13 cellular contexts compared by ENCODE assay signal in genomic region chr7:2802082-2802481, GRCh38. TPM values are rescaled to one million over a fixed set of nuclear protein-coding genes. Genes with fewer than 3 reads are reported as not detected.
A peak's percentile ranks its signal among the peaks of the same experiment; 100 is the strongest.
DNase-seq lines count a peak whose midpoint lies in the region; ATAC-seq lines count a peak whose summit lies in the region.
"Had no signal": no experiment of that assay in that cellular context is flagged by ENCODE, and none has a peak within 500 bp of the region (broad histone marks: within the 10 kb centered on the region; RNA-seq: fewer than 3 reads in every experiment).

No MANE protein-coding gene starts in this region.

- H3K36me3 ChIP-seq in mesenchymal stem cell (ENCODE audit: control insufficient read depth in 1 of 2, insufficient read depth in 2 of 2, low read depth in 1 of 2, low read length in 2 of 2), result no peaks in the 10 kb centered on the region
- H3K36me3 ChIP-seq: lower lobe of right lung, Peyer's patch, prostate gland had no signal

- no peaks in the 10 kb centered on the region for H3K36me3 Mint-ChIP-seq in activated naive CD4-positive, alpha-beta T cell treated with anti-CD3 and anti-CD28 coated beads, Interleukin-2, amount 50 U/mL, for 72 hours
- H3K36me3 Mint-ChIP-seq: CD4-positive, alpha-beta memory T cell had no signal

- H3K4me2 ChIP-seq in mesenchymal stem cell (ENCODE audit: low read length, poor library complexity, severe bottlenecking), result no peak overlapping the region

- no peak overlapping the region for H2AK5ac ChIP-seq in mesenchymal stem cell (ENCODE audit: low read length, severe bottlenecking)

- H2BK5ac ChIP-seq in mesenchymal stem cell (ENCODE audit: low read depth, low read length, poor library complexity, severe bottlenecking), result no peak overlapping the region

- H3K14ac ChIP-seq in mesenchymal stem cell (ENCODE audit: low read length in 2 of 2), result no peak overlapping the region

- no peak overlapping the region for H2BK15ac ChIP-seq in mesenchymal stem cell (ENCODE audit: low read depth, poor library complexity, severe bottlenecking)

- H3K4me1 ChIP-seq in mesenchymal stem cell (ENCODE audit: control insufficient read depth, insufficient read depth, low read depth, low read length), result peaks cover 26% of the 10 kb centered on the region

- H2BK12ac ChIP-seq in mesenchymal stem cell (ENCODE audit: low read length in 2 of 2), result no peak overlapping the region

- H3K4ac ChIP-seq in mesenchymal stem cell (ENCODE audit: low read depth in 1 of 2, low read length in 2 of 2), result no peak overlapping the region

- DNase-seq in ACHN (peak; percentile 53), LHCN-M2 (ENCODE audit: low read depth) (peak; percentile 52), T47D (ENCODE audit: low read depth in 1 of 2, low spot score in 1 of 2) (peak; percentile 30 to 36), mesenchymal stem cell (peak; percentile 62), iPS-NIHi11 (ENCODE audit: low spot score) (no peak)
- DNase-seq in activated naive CD4-positive, alpha-beta T cell treated with anti-CD3 and anti-CD28 coated beads, Interleukin-2, amount 50 U/mL, for 72 hours (ENCODE audit: low spot score in 2 of 2), result no peak
- DNase-seq: activated T-cell treated with anti-CD3 and anti-CD28 coated beads for 4 hours, lower lobe of right lung had no signal

- no CpG with 5 or more reads among the region's 2 CpGs for WGBS in mesenchymal stem cell

- no peak overlapping the region for H3K23ac ChIP-seq in mesenchymal stem cell (ENCODE audit: low read length in 2 of 2)

- peaks cover 6% of the 10 kb centered on the region for H3K79me1 ChIP-seq in mesenchymal stem cell (replicated peaks; ENCODE audit: low read length, poor library complexity, severe bottlenecking)

- in situ Hi-C loops in ACHN (cut with HindIII; ENCODE audit: low pct_ligation_motif_present, low pct_unique_long_range_greater_than_20kb, low sequenced_read_pairs), result no loop called here
- in situ Hi-C loops in T47D (cut with HindIII; ENCODE audit: low pct_unique_long_range_greater_than_20kb, low sequenced_read_pairs), result no loop called here

- ATAC-seq in activated naive CD4-positive, alpha-beta T cell treated with anti-CD3 and anti-CD28 coated beads, Interleukin-2, amount 50 U/mL, for 72 hours, result no peak
- ATAC-seq in HG03565 (IDR thresholded peaks at IDR 0.05; ENCODE audit: unreplicated experiment) (no peak), GM18870 (IDR thresholded peaks at IDR 0.05; ENCODE audit: unreplicated experiment) (no peak)

- no peaks in the 10 kb centered on the region for H3K27me3 ChIP-seq in mesenchymal stem cell (ENCODE audit: control insufficient read depth in 1 of 2, insufficient read depth in 1 of 2, low read length in 2 of 2)
- H3K27me3 ChIP-seq: Peyer's patch had no signal

- H4K91ac ChIP-seq in mesenchymal stem cell (ENCODE audit: low read length), result no peak overlapping the region

- no peak overlapping the region for H4K8ac ChIP-seq in mesenchymal stem cell (ENCODE audit: low read length)

- peak overlapping the region in 1 of 2 experiments; percentile 31 for H3K4me3 ChIP-seq in mesenchymal stem cell (ENCODE audit: insufficient read depth in 1 of 2, low read depth in 1 of 2, low read length in 2 of 2)
- H3K4me3 ChIP-seq: prostate gland had no signal

- H3K9me3 ChIP-seq in mesenchymal stem cell (ENCODE audit: control insufficient read depth, low read length), result no peaks in the 10 kb centered on the region
- H3K9me3 ChIP-seq: lower lobe of right lung, Peyer's patch, prostate gland had no signal

- peak overlapping the region; percentile 78 for H3K9ac ChIP-seq in mesenchymal stem cell (ENCODE audit: low read length)

- H3K18ac ChIP-seq in mesenchymal stem cell (ENCODE audit: low read depth in 1 of 2, low read length in 2 of 2), result no peak overlapping the region

- H3K27ac Mint-ChIP-seq in activated naive CD4-positive, alpha-beta T cell treated with anti-CD3 and anti-CD28 coated beads, Interleukin-2, amount 50 U/mL, for 72 hours, result peak overlapping the region in 1 of 2 donors; percentile 64

- no peaks in the 10 kb centered on the region for H3K9me3 Mint-ChIP-seq in activated naive CD4-positive, alpha-beta T cell treated with anti-CD3 and anti-CD28 coated beads, Interleukin-2, amount 50 U/mL, for 72 hours
- H3K9me3 Mint-ChIP-seq: CD4-positive, alpha-beta memory T cell had no signal

- no peak overlapping the region for H2AFZ ChIP-seq in mesenchymal stem cell (ENCODE audit: low read depth, low read length)

- H3K27ac ChIP-seq in mesenchymal stem cell (ENCODE audit: low read length, poor library complexity, severe bottlenecking), result peak overlapping the region; percentile 68

- no peak overlapping the region for H2BK120ac ChIP-seq in mesenchymal stem cell (ENCODE audit: low read depth, low read length)

RNA-seq across cellular contexts. Expression of gene GNA12, which starts 42.0 kb away (rescaled TPM):
- total RNA-seq in LHCN-M2 (2014; rRNA removed), result 15.1 and 20.6 TPM in 2 replicates
- polyA plus RNA-seq in LHCN-M2 (2012), result 58.1 TPM
- polyA plus RNA-seq in mesenchymal stem cell (2013, experiment 1 of 2), result 78.8 TPM
- polyA plus RNA-seq in mesenchymal stem cell (2013, experiment 2 of 2), result 79.8 TPM
- 10 to 100 TPM; 16.7 to 19.8 TPM for total RNA-seq in activated naive CD4-positive, alpha-beta T cell treated with anti-CD3 and anti-CD28 coated beads, Interleukin-2, amount 50 U/mL, for 72 hours

Comparison
In these comparisons a context has a peak if more than half of its experiments do, and no peak if none do; other contexts are left out.
1. DNase-seq: peak in ACHN (single experiment), LHCN-M2 (single experiment), T47D (2 of 2) and mesenchymal stem cell (single experiment); none in iPS-NIHi11 (single experiment) and activated naive CD4-positive, alpha-beta T cell treated with anti-CD3 and anti-CD28 coated beads, Interleukin-2, amount 50 U/mL, for 72 hours (0 of 2).